8 cellular contexts compared by ENCODE assay signal in genomic region chr11:67287355-67288197, GRCh38. TPM values are rescaled to one million over a fixed set of nuclear protein-coding genes. Genes with fewer than 3 reads are reported as not detected.
DNase-seq lines count a peak whose midpoint lies in the region; ATAC-seq, FAIRE-seq and TF ChIP-seq lines count a peak whose summit lies in the region.

No MANE protein-coding gene starts in this region.

- H3K27ac ChIP-seq in 22Rv1 (peak overlapping the region; percentile 91), K562 (ENCODE audit: extremely low read depth, low read depth, low read length) (peak overlapping the region; percentile 93), mesenchymal stem cell (ENCODE audit: low read length, poor library complexity, severe bottlenecking) (peak overlapping the region; percentile 95)

- ATAC-seq in K562 (no peak), HG03457 (IDR thresholded peaks at IDR 0.05; ENCODE audit: unreplicated experiment) (no peak), left lobe of liver (no peak)

- POLR2A ChIA-PET in K562 (lab: Yijun Ruan, JAX): interaction anchor here (0.6 to 3.4 kb wide), 6 partner anchors 8 to 121 kb away, joined by 3 to 29 read pairs (median 4); no protein-coding TSS in a partner anchor

- H3K79me1 ChIP-seq in mesenchymal stem cell (replicated peaks; ENCODE audit: low read length, poor library complexity, severe bottlenecking): peaks cover 39% of the 10 kb centered on the region

- peak overlapping the region; percentile 4 for H2BK5ac ChIP-seq in mesenchymal stem cell (ENCODE audit: low read depth, low read length, poor library complexity, severe bottlenecking)

- peak overlapping the region; percentile 38 for H2BK15ac ChIP-seq in mesenchymal stem cell (ENCODE audit: low read depth, poor library complexity, severe bottlenecking)

- WGBS in K562 (ENCODE audit: insufficient coverage, low coverage, missing lambda C conversion rate): 75% methylated on average over 13 of the region's 14 CpGs
- WGBS in mesenchymal stem cell: 94% methylated on average over 14 of the region's 14 CpGs

- peak overlapping the region; percentile 86 to 95 for H3K9ac ChIP-seq in K562 (ENCODE audit: insufficient read depth in 1 of 2, low read depth in 2 of 2, low read length in 2 of 2)
- H3K9ac ChIP-seq in mesenchymal stem cell (ENCODE audit: low read length): peak overlapping the region; percentile 89

- no peaks in the 10 kb centered on the region for H4K20me1 ChIP-seq in K562 (replicated peaks; ENCODE audit: control insufficient read depth, insufficient read depth, low read length)

- H3K14ac ChIP-seq in mesenchymal stem cell (ENCODE audit: low read length in 2 of 2): peak overlapping the region in 1 of 2 experiments; percentile 95

- TF ChIP-seq RAD21 in K562 (CRISPR knock-in tag; conservative IDR thresholded peaks at IDR 0.05 in 1 of 2, IDR thresholded peaks at IDR 0.05 in 1 of 2): no peak

- H3K9me1 ChIP-seq in K562 (ENCODE audit: control insufficient read depth, insufficient read depth, low read length): no peaks in the 10 kb centered on the region

- H3K9me3 ChIP-seq in K562 (replicated peaks; ENCODE audit: control insufficient read depth, insufficient read depth, low read depth, low read length) (no peaks in the 10 kb centered on the region), mesenchymal stem cell (ENCODE audit: control insufficient read depth, low read length) (no peaks in the 10 kb centered on the region)

- CTCF ChIA-PET in K562 (lab: Yijun Ruan, JAX; ENCODE audit: low intra/inter-chr PET ratio): no interaction called here

- no peaks in the 10 kb centered on the region for H3K9me3 Mint-ChIP-seq in IgD-negative memory B cell

- peak overlapping the region; percentile 86 to 90 for H3K4ac ChIP-seq in mesenchymal stem cell (ENCODE audit: low read depth in 1 of 2, low read length in 2 of 2)

- H3K4me1 Mint-ChIP-seq in IgD-negative memory B cell: peaks cover 12 to 23% (median 21%) of the 10 kb centered on the region in 3 donors

- no peak for TF ChIP-seq EP300 in K562 (IDR thresholded peaks at IDR 0.05; ENCODE audit: low read length)

- peaks cover 3% of the 10 kb centered on the region for H3K36me3 Mint-ChIP-seq in IgD-negative memory B cell

- H3K27me3 ChIP-seq in K562 (ENCODE audit: control insufficient read depth in 2 of 2, insufficient read depth in 2 of 2, low read length in 2 of 2) (no peaks in the 10 kb centered on the region), mesenchymal stem cell (ENCODE audit: control insufficient read depth in 1 of 2, insufficient read depth in 1 of 2, low read length in 2 of 2) (no peaks in the 10 kb centered on the region)

- peaks cover 4% of the 10 kb centered on the region for H3K27me3 Mint-ChIP-seq in IgD-negative memory B cell

- H2BK120ac ChIP-seq in mesenchymal stem cell (ENCODE audit: low read depth, low read length): peak overlapping the region; percentile 83

- H2AK5ac ChIP-seq in mesenchymal stem cell (ENCODE audit: low read length, severe bottlenecking): peak overlapping the region; percentile 79

- H4K8ac ChIP-seq in mesenchymal stem cell (ENCODE audit: low read length): peak overlapping the region; percentile 96

- TF ChIP-seq CTCF in 22Rv1 (IDR thresholded peaks at IDR 0.05) (no peak), K562 (IDR thresholded peaks at IDR 0.05 in 2 of 3, conservative IDR thresholded peaks at IDR 0.05 in 1 of 3; ENCODE audit: insufficient read depth in 2 of 3, low read depth in 1 of 3, low read length in 3 of 3) (no peak)

- DNase-seq in K562 (ENCODE audit: extremely low read depth in 1 of 4, low spot score in 3 of 4) (no peak), mesenchymal stem cell (no peak), DMS153 treated with DMSO at 0.1 percent for 48 hours (lab: John Stamatoyannopoulos, UW; ENCODE audit: unreplicated experiment) (no peak), left lobe of liver (ENCODE audit: low spot score) (no peak), hippocampal formation (lab: John Stamatoyannopoulos, UW) (no peak)

- peaks cover 15% of the 10 kb centered on the region for H3K79me2 ChIP-seq in K562 (ENCODE audit: control insufficient read depth, insufficient read depth, low read length)

- peak overlapping the region; percentile 92 to 97 for H3K18ac ChIP-seq in mesenchymal stem cell (ENCODE audit: low read depth in 1 of 2, low read length in 2 of 2)

- H4K91ac ChIP-seq in mesenchymal stem cell (ENCODE audit: low read length): peak overlapping the region; percentile 86

- no peak overlapping the region for H3K23ac ChIP-seq in mesenchymal stem cell (ENCODE audit: low read length in 2 of 2)

- FAIRE-seq in K562 (lab: Jason Lieb, UNC): peak; percentile 42

- peak overlapping the region; percentile 15 to 61 for H2BK12ac ChIP-seq in mesenchymal stem cell (ENCODE audit: low read length in 2 of 2)

- no TSS peak for BruUV-seq in K562 (replicated peaks; lab: Mats Ljungman, UMichigan)

- peak overlapping the region; percentile 91 for H3K4me2 ChIP-seq in K562 (ENCODE audit: insufficient read depth, low read length)
- peak overlapping the region; percentile 94 for H3K4me2 ChIP-seq in mesenchymal stem cell (ENCODE audit: low read length, poor library complexity, severe bottlenecking)

- H3K4me1 ChIP-seq in K562 (replicated peaks in 1 of 2; ENCODE audit: control insufficient read depth in 2 of 2, insufficient read depth in 2 of 2, low read length in 2 of 2) (peaks cover 15 to 63% of the 10 kb centered on the region in 2 experiments), mesenchymal stem cell (ENCODE audit: control insufficient read depth, insufficient read depth, low read depth, low read length) (peaks cover 33% of the 10 kb centered on the region)

- H3K4me3 ChIP-seq in K562 (peak overlapping the region; percentile 71), mesenchymal stem cell (ENCODE audit: insufficient read depth in 1 of 2, low read depth in 1 of 2, low read length in 2 of 2) (peak overlapping the region in 1 of 2 experiments; percentile 82)

- H2AFZ ChIP-seq in K562 (ENCODE audit: low read depth, low read length) (peak overlapping the region; percentile 87), mesenchymal stem cell (ENCODE audit: low read depth, low read length) (no peak overlapping the region)

- in situ Hi-C loops in K562 (cut with MboI): no loop called here

- H3K36me3 ChIP-seq in K562 (ENCODE audit: control insufficient read depth, insufficient read depth, low read length) (peaks cover 76% of the 10 kb centered on the region; the same call in 2 of the 3 replicates), mesenchymal stem cell (ENCODE audit: control insufficient read depth in 1 of 2, insufficient read depth in 2 of 2, low read depth in 1 of 2, low read length in 2 of 2) (peaks cover 61 to 73% of the 10 kb centered on the region in 2 experiments)

- H3K27ac Mint-ChIP-seq in IgD-negative memory B cell: peak overlapping the region; percentile 98 to 99 (median 98)

- H3K4me3 Mint-ChIP-seq in IgD-negative memory B cell: peak overlapping the region; percentile 77 to 94 (median 86)

- intact Hi-C loops in K562 (cut with micrococcal nuclease): loop anchor here (1.0 to 2.0 kb wide), 3 partner anchors 10 to 29 kb away; partner anchors contain the start of gene GRK2

- no peak for TF ChIP-seq POLR2A in K562 (conservative IDR thresholded peaks at IDR 0.05)

RNA-seq across cellular contexts. Expression of gene ANKRD13D, which starts 1.5 kb away (rescaled TPM):
- polyA plus RNA-seq in IgD-negative memory B cell: 17.3 TPM
- 105 and 289 TPM in 2 replicates for total RNA-seq in K562 (2011; cell fraction: chromatin; rRNA removed; ENCODE audit: low replicate concordance)
- total RNA-seq in K562 (2011; cell fraction: nucleolus; rRNA removed): 185 and 212 TPM in 2 replicates
- total RNA-seq in K562 (2011; cell fraction: nucleoplasm; rRNA removed): 120 and 126 TPM in 2 replicates
- total RNA-seq in K562 (2014; rRNA removed): 28.6 and 30.5 TPM in 2 replicates
- total RNA-seq in K562 (2014; rRNA removed; fragmentation: Illumina TruSeq; extraction: Trizol): 5.3 and 7.9 TPM in 2 replicates
- total RNA-seq in K562 (2015; rRNA removed; fragmentation: Illumina TruSeq; extraction: Trizol): 19.6 and 25.1 TPM in 2 replicates
- total RNA-seq in K562 (2021): 37.3 and 40.9 TPM in 2 replicates
- 22.4 and 36.6 TPM in 2 replicates for polyA plus RNA-seq in K562 (2011; rRNA removed)
- 28.9 and 46.9 TPM in 2 replicates for polyA plus RNA-seq in K562 (2011; cell fraction: cytosol; rRNA removed)
- polyA plus RNA-seq in K562 (2011; cell fraction: nucleus; rRNA removed): 147 and 217 TPM in 2 replicates
- polyA plus RNA-seq in K562 (2012): 22.5 and 55.8 TPM in 2 replicates
- polyA plus RNA-seq in K562 (2014; fragmentation: Illumina TruSeq; extraction: Trizol): 15.8 and 20.8 TPM in 2 replicates
- 1 to 10 TPM in 1 of 2 experiments, under 1 TPM in 1; 0.94 to 1.9 TPM for polyA plus RNA-seq in K562 (2014; fragmentation: Nextera tagmentation; extraction: Ambion mirVana)
- 38.8 and 40.8 TPM in 2 replicates for polyA plus RNA-seq in K562 (2014; rRNA removed)
- polyA minus RNA-seq in K562 (2011; rRNA and poly(A)+ RNA removed): 9.5 and 12.1 TPM in 2 replicates
- polyA minus RNA-seq in K562 (2011; cell fraction: cytosol; rRNA and poly(A)+ RNA removed): 10.6 and 13.5 TPM in 2 replicates
- polyA minus RNA-seq in K562 (2011; cell fraction: nucleus; rRNA and poly(A)+ RNA removed): 54.4 and 59.6 TPM in 2 replicates
- polyA plus RNA-seq in mesenchymal stem cell (2013, experiment 1 of 2): 27.5 TPM
- 27.7 TPM for polyA plus RNA-seq in mesenchymal stem cell (2013, experiment 2 of 2)
- 9.8 TPM for total RNA-seq in left lobe of liver

RNA-seq across cellular contexts. Expression of gene SSH3, which starts 15.8 kb away (rescaled TPM):
- polyA plus RNA-seq in IgD-negative memory B cell: 5.5 TPM
- total RNA-seq in K562 (2011; cell fraction: chromatin; rRNA removed; ENCODE audit: low replicate concordance): 1.5 and 6.8 TPM in 2 replicates
- total RNA-seq in K562 (2011; cell fraction: nucleolus; rRNA removed): 2.8 and 3.3 TPM in 2 replicates
- total RNA-seq in K562 (2011; cell fraction: nucleoplasm; rRNA removed): 0.92 and 1.3 TPM in 2 replicates
- 0.12 and 0.27 TPM in 2 replicates for total RNA-seq in K562 (2014; rRNA removed)
- total RNA-seq in K562 (2014; rRNA removed; fragmentation: Illumina TruSeq; extraction: Trizol): not detected in 2 replicates
- total RNA-seq in K562 (2015; rRNA removed; fragmentation: Illumina TruSeq; extraction: Trizol): 0.14 and 0.68 TPM in 2 replicates
- 1.0 and 1.5 TPM in 2 replicates for total RNA-seq in K562 (2021)
- 0.07 and 0.88 TPM in 2 replicates for polyA plus RNA-seq in K562 (2011; rRNA removed)
- polyA plus RNA-seq in K562 (2011; cell fraction: cytosol; rRNA removed): 0.12 and 0.39 TPM in 2 replicates
- polyA plus RNA-seq in K562 (2011; cell fraction: nucleus; rRNA removed): 1.3 and 3.4 TPM in 2 replicates
- 1.3 and 1.4 TPM in 2 replicates for polyA plus RNA-seq in K562 (2012)
- polyA plus RNA-seq in K562 (2014; fragmentation: Illumina TruSeq; extraction: Trizol): 0.19 and 0.24 TPM in 2 replicates
- polyA plus RNA-seq in K562 (2014; fragmentation: Nextera tagmentation; extraction: Ambion mirVana): not detected
- polyA plus RNA-seq in K562 (2014; rRNA removed): 0.24 and 0.90 TPM in 2 replicates
- 0.09 TPM in 1 of 2 replicates, not detected in the other for polyA minus RNA-seq in K562 (2011; rRNA and poly(A)+ RNA removed)
- polyA minus RNA-seq in K562 (2011; cell fraction: cytosol; rRNA and poly(A)+ RNA removed): 0.48 TPM in 1 of 2 replicates, not detected in the other
- polyA minus RNA-seq in K562 (2011; cell fraction: nucleus; rRNA and poly(A)+ RNA removed): 0.89 and 1.5 TPM in 2 replicates
- polyA plus RNA-seq in mesenchymal stem cell (2013, experiment 1 of 2): 71.0 TPM
- polyA plus RNA-seq in mesenchymal stem cell (2013, experiment 2 of 2): 71.6 TPM
- total RNA-seq in left lobe of liver: 18.2 TPM

RNA-seq across cellular contexts. Expression of gene GRK2, which starts 21.3 kb away (rescaled TPM):
- polyA plus RNA-seq in IgD-negative memory B cell (26.2 TPM), K562 (2011; rRNA removed) (63.4 and 98.5 TPM in 2 replicates), K562 (2014; fragmentation: Illumina TruSeq; extraction: Trizol) (56.5 and 65.3 TPM in 2 replicates), K562 (2014; fragmentation: Nextera tagmentation; extraction: Ambion mirVana) (under 1 TPM; 0.24 to 0.82 TPM), K562 (2014; rRNA removed) (95.8 and 96.0 TPM in 2 replicates)
- 64.7 and 214 TPM in 2 replicates for total RNA-seq in K562 (2011; cell fraction: chromatin; rRNA removed; ENCODE audit: low replicate concordance)
- total RNA-seq in K562 (2011; cell fraction: nucleolus; rRNA removed): 185 and 206 TPM in 2 replicates
- 62.7 and 78.2 TPM in 2 replicates for total RNA-seq in K562 (2011; cell fraction: nucleoplasm; rRNA removed)
- total RNA-seq in K562 (2014; rRNA removed) (83.1 and 97.8 TPM in 2 replicates), K562 (2014; rRNA removed; fragmentation: Illumina TruSeq; extraction: Trizol) (27.8 and 41.7 TPM in 2 replicates), K562 (2015; rRNA removed; fragmentation: Illumina TruSeq; extraction: Trizol) (40.6 and 42.2 TPM in 2 replicates), K562 (2021) (93.3 and 95.3 TPM in 2 replicates), left lobe of liver (29.0 TPM)
- polyA plus RNA-seq in K562 (2011; cell fraction: cytosol; rRNA removed): 70.8 and 122 TPM in 2 replicates
- polyA plus RNA-seq in K562 (2011; cell fraction: nucleus; rRNA removed): 259 and 262 TPM in 2 replicates
- polyA plus RNA-seq in K562 (2012): 87.6 and 130 TPM in 2 replicates
- 36.9 and 61.5 TPM in 2 replicates for polyA minus RNA-seq in K562 (2011; rRNA and poly(A)+ RNA removed)
- 89.3 and 92.9 TPM in 2 replicates for polyA minus RNA-seq in K562 (2011; cell fraction: cytosol; rRNA and poly(A)+ RNA removed)
- 57.5 and 75.9 TPM in 2 replicates for polyA minus RNA-seq in K562 (2011; cell fraction: nucleus; rRNA and poly(A)+ RNA removed)
- polyA plus RNA-seq in mesenchymal stem cell (2013, experiment 1 of 2): 26.9 TPM
- polyA plus RNA-seq in mesenchymal stem cell (2013, experiment 2 of 2): 25.8 TPM
